ENCODE assay signal across 31 cellular contexts in the genomic region with DNA sequence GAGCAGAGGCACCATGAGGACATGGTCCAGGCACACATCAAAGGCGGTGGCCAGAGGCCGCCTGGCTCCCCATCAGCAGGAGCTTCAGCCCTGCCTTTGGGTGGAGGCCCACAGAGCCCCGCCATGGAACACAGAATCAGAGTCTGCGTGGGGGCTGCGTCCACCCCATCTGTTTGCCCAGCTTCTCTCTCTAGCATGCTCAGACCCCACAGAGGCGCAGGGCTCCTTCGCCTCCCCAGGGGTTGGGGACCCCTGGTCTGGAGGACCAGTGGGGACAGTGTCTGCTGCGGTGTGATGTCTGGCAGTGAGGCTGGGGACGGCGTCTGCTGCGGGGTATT.
"Had no signal": no experiment of that assay in that cellular context is flagged by ENCODE, and none has a peak within 500 bp of the region (broad histone marks: within the 10 kb centered on the region; RNA-seq: fewer than 3 reads in every experiment).

No MANE protein-coding gene starts in this region.

- ATAC-seq: activated naive CD8-positive, alpha-beta T cell treated with anti-CD3 and anti-CD28 coated beads, Interleukin-2, amount 50 U/mL, for 24 hours; foreskin keratinocyte; heart left ventricle; right lobe of liver; stimulated activated naive CD8-positive, alpha-beta T cell treated with anti-CD3 and anti-CD28 coated beads, Interleukin-15, amount 100 ng/mL, for 72 hours had no signal

- H3K4me3 Mint-ChIP-seq: activated naive CD4-positive, alpha-beta T cell treated with anti-CD3 and anti-CD28 coated beads, Interleukin-2, amount 10 ng/mL, durations not matched to agents 7 days and 5 days; activated naive CD8-positive, alpha-beta T cell treated with anti-CD3 and anti-CD28 coated beads, Interleukin-2, amount 50 U/mL, for 24 hours; central memory CD8-positive, alpha-beta T cell; mesothelial cell of epicardium; naive thymus-derived CD4-positive, alpha-beta T cell; neural progenitor cell; stimulated activated memory B cell treated with anti-CD40 and anti-IgM and Interleukin-4, amounts not matched to agents 10 μg/mL and 1 μg/mL and 100 μg/mL, for 72 hours; stimulated activated naive CD8-positive, alpha-beta T cell treated with anti-CD3 and anti-CD28 coated beads, Interleukin-15, amount 100 ng/mL, for 72 hours had no signal

- H3K9me3 ChIP-seq: esophagus muscularis mucosa, heart left ventricle, left ventricle myocardium inferior, right lobe of liver, thyroid gland, upper lobe of left lung had no signal

- H3K4me1 ChIP-seq: breast epithelium, esophagus muscularis mucosa, foreskin keratinocyte, heart left ventricle, left ventricle myocardium inferior, thyroid gland, upper lobe of left lung had no signal

- H3K27me3 Mint-ChIP-seq: activated naive CD4-positive, alpha-beta T cell treated with anti-CD3 and anti-CD28 coated beads, Interleukin-2, amount 10 ng/mL, durations not matched to agents 7 days and 5 days; activated naive CD8-positive, alpha-beta T cell treated with anti-CD3 and anti-CD28 coated beads, Interleukin-2, amount 50 U/mL, for 24 hours; central memory CD8-positive, alpha-beta T cell; naive thymus-derived CD4-positive, alpha-beta T cell; stimulated activated memory B cell treated with anti-CD40 and anti-IgM and Interleukin-4, amounts not matched to agents 10 μg/mL and 1 μg/mL and 100 μg/mL, for 72 hours; stimulated activated naive CD8-positive, alpha-beta T cell treated with anti-CD3 and anti-CD28 coated beads, Interleukin-15, amount 100 ng/mL, for 72 hours had no signal

- H3K36me3 ChIP-seq: breast epithelium, esophagus muscularis mucosa, heart left ventricle, left ventricle myocardium inferior, neural progenitor cell, right lobe of liver, thyroid gland, upper lobe of left lung had no signal

- DNase-seq: activated CD4-positive, alpha-beta T cell treated with anti-CD3 and anti-CD28 coated beads for 48 hours; activated CD4-positive, alpha-beta T cell treated with anti-CD3 and anti-CD28 coated beads, Interleukin-2, amount 50 U/mL, for 48 hours; activated CD8-positive, alpha-beta memory T cell treated with anti-CD3 and anti-CD28 coated beads for 24 hours; activated gamma-delta T cell; activated naive CD4-positive, alpha-beta T cell treated with anti-CD3 and anti-CD28 coated beads, Interleukin-2, amount 10 ng/mL, durations not matched to agents 7 days and 5 days; activated naive CD8-positive, alpha-beta T cell treated with anti-CD3 and anti-CD28 coated beads, Interleukin-2, amount 50 U/mL, for 24 hours; amygdala; dermis blood vessel endothelial cell; effector CD4-positive, alpha-beta T cell; foreskin keratinocyte; heart left ventricle; kidney glomerular epithelial cell; left ventricle myocardium inferior; mammary epithelial cell; naive thymus-derived CD4-positive, alpha-beta T cell; stimulated activated CD4-positive, alpha-beta T cell treated with anti-CD3 and anti-CD28 coated beads, Interleukin-1b, Interleukin-23, amount 100 ng/mL, for 48 hours; stimulated activated CD4-positive, alpha-beta T cell treated with anti-CD3 and anti-CD28 coated beads, Interleukin-4, amount 100 ng/mL, for 4 hours; stimulated activated CD8-positive, alpha-beta memory T cell treated with anti-CD3 and anti-CD28 coated beads, Interleukin-4, amount 100 ng/mL, for 48 hours; stimulated activated naive CD8-positive, alpha-beta T cell treated with anti-CD3 and anti-CD28 coated beads, Interleukin-15, amount 100 ng/mL, for 72 hours; substantia nigra; thyroid gland had no signal

- H3K4me3 ChIP-seq: breast epithelium, esophagus muscularis mucosa, heart left ventricle, left ventricle myocardium inferior, neural progenitor cell, right lobe of liver, skin epidermis, thyroid gland, upper lobe of left lung had no signal

- H3K9me3 Mint-ChIP-seq: activated naive CD8-positive, alpha-beta T cell treated with anti-CD3 and anti-CD28 coated beads, Interleukin-2, amount 50 U/mL, for 24 hours; central memory CD8-positive, alpha-beta T cell; neural progenitor cell; stimulated activated naive CD8-positive, alpha-beta T cell treated with anti-CD3 and anti-CD28 coated beads, Interleukin-15, amount 100 ng/mL, for 72 hours had no signal

- H3K27ac Mint-ChIP-seq: activated naive CD4-positive, alpha-beta T cell treated with anti-CD3 and anti-CD28 coated beads, Interleukin-2, amount 10 ng/mL, durations not matched to agents 7 days and 5 days; activated naive CD8-positive, alpha-beta T cell treated with anti-CD3 and anti-CD28 coated beads, Interleukin-2, amount 50 U/mL, for 24 hours; mesothelial cell of epicardium; naive thymus-derived CD4-positive, alpha-beta T cell; stimulated activated memory B cell treated with anti-CD40 and anti-IgM and Interleukin-4, amounts not matched to agents 10 μg/mL and 1 μg/mL and 100 μg/mL, for 72 hours; stimulated activated naive CD8-positive, alpha-beta T cell treated with anti-CD3 and anti-CD28 coated beads, Interleukin-15, amount 100 ng/mL, for 72 hours had no signal

- H3K4me1 Mint-ChIP-seq: activated naive CD4-positive, alpha-beta T cell treated with anti-CD3 and anti-CD28 coated beads, Interleukin-2, amount 10 ng/mL, durations not matched to agents 7 days and 5 days; activated naive CD8-positive, alpha-beta T cell treated with anti-CD3 and anti-CD28 coated beads, Interleukin-2, amount 50 U/mL, for 24 hours; central memory CD8-positive, alpha-beta T cell; mesothelial cell of epicardium; stimulated activated memory B cell treated with anti-CD40 and anti-IgM and Interleukin-4, amounts not matched to agents 10 μg/mL and 1 μg/mL and 100 μg/mL, for 72 hours; stimulated activated naive CD8-positive, alpha-beta T cell treated with anti-CD3 and anti-CD28 coated beads, Interleukin-15, amount 100 ng/mL, for 72 hours had no signal

- H3K36me3 Mint-ChIP-seq: activated naive CD4-positive, alpha-beta T cell treated with anti-CD3 and anti-CD28 coated beads, Interleukin-2, amount 10 ng/mL, durations not matched to agents 7 days and 5 days; mesothelial cell of epicardium; naive thymus-derived CD4-positive, alpha-beta T cell; neural progenitor cell; stimulated activated memory B cell treated with anti-CD40 and anti-IgM and Interleukin-4, amounts not matched to agents 10 μg/mL and 1 μg/mL and 100 μg/mL, for 72 hours had no signal

- H3K27ac ChIP-seq: breast epithelium, esophagus muscularis mucosa, foreskin keratinocyte, heart left ventricle, left ventricle myocardium inferior, neural progenitor cell, right lobe of liver, skin epidermis, thyroid gland, upper lobe of left lung had no signal

- FAIRE-seq: colon had no signal

- H3K27me3 ChIP-seq: breast epithelium, foreskin keratinocyte, heart left ventricle, neural progenitor cell, right lobe of liver, thyroid gland, upper lobe of left lung had no signal
